In the genomic region with DNA sequence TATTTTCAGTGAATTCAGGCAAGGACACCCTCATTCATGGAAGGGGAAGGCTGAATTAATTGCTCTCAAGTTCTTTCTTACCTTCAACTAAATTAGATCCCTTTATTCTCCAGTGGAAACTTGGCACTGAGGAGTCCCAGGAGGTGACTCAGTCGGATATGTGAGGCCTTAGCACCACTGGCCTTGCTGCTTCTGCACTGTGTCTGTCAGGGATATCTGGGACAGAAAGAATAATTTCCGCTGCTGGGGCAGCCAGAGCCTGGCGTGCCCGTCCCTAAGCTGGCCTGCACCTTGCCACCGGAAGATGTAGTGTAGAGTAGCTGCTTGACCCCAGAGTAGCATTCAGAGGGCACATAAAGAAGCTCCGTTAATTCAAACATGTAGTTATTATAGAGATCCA, we compare ENCODE assay signal across 2 cellular contexts.
TF ChIP-seq lines count a peak whose summit lies in the region.

No MANE protein-coding gene starts in this region.

TF ChIP-seq in liver, 16 proteins besides CTCF, POLR2A, EP300 and RAD21:
- TF ChIP-seq HNF4G (IDR thresholded peaks at IDR 0.05) (no peak), FOXA1 (IDR thresholded peaks at IDR 0.05) (no peak), NR2F2 (IDR thresholded peaks at IDR 0.05) (peak; percentile 77), HNF4A (conservative IDR thresholded peaks at IDR 0.05) (no peak), TAF1 (conservative IDR thresholded peaks at IDR 0.05) (no peak), JUND (IDR thresholded peaks at IDR 0.05) (peak in 1 of 2 donors; percentile 19)
- TF ChIP-seq, protein P1, sequence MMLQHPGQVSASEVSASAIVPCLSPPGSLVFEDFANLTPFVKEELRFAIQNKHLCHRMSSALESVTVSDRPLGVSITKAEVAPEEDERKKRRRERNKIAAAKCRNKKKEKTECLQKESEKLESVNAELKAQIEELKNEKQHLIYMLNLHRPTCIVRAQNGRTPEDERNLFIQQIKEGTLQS (IDR thresholded peaks at IDR 0.05): no peak

TF ChIP-seq in HepG2, 621 proteins besides CTCF, POLR2A, EP300 and RAD21:
- TF ChIP-seq ZFP36L2 (CRISPR knock-in tag; IDR thresholded peaks at IDR 0.05): no peak
- TF ChIP-seq ZNF674 (CRISPR knock-in tag; IDR thresholded peaks at IDR 0.05; ENCODE audit: low read depth): no peak
- TF ChIP-seq, protein P2, sequence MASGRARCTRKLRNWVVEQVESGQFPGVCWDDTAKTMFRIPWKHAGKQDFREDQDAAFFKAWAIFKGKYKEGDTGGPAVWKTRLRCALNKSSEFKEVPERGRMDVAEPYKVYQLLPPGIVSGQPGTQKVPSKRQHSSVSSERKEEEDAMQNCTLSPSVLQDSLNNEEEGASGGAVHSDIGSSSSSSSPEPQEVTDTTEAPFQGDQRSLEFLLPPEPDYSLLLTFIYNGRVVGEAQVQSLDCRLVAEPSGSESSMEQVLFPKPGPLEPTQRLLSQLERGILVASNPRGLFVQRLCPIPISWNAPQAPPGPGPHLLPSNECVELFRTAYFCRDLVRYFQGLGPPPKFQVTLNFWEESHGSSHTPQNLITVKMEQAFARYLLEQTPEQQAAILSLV (CRISPR knock-in tag; IDR thresholded peaks at IDR 0.05; ENCODE audit: borderline replicate concordance): no peak
- TF ChIP-seq ZNF605 (CRISPR knock-in tag; IDR thresholded peaks at IDR 0.05): no peak
- TF ChIP-seq, protein P3, sequence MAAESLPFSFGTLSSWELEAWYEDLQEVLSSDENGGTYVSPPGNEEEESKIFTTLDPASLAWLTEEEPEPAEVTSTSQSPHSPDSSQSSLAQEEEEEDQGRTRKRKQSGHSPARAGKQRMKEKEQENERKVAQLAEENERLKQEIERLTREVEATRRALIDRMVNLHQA (CRISPR knock-in tag; IDR thresholded peaks at IDR 0.05): no peak
- TF ChIP-seq, protein P4, sequence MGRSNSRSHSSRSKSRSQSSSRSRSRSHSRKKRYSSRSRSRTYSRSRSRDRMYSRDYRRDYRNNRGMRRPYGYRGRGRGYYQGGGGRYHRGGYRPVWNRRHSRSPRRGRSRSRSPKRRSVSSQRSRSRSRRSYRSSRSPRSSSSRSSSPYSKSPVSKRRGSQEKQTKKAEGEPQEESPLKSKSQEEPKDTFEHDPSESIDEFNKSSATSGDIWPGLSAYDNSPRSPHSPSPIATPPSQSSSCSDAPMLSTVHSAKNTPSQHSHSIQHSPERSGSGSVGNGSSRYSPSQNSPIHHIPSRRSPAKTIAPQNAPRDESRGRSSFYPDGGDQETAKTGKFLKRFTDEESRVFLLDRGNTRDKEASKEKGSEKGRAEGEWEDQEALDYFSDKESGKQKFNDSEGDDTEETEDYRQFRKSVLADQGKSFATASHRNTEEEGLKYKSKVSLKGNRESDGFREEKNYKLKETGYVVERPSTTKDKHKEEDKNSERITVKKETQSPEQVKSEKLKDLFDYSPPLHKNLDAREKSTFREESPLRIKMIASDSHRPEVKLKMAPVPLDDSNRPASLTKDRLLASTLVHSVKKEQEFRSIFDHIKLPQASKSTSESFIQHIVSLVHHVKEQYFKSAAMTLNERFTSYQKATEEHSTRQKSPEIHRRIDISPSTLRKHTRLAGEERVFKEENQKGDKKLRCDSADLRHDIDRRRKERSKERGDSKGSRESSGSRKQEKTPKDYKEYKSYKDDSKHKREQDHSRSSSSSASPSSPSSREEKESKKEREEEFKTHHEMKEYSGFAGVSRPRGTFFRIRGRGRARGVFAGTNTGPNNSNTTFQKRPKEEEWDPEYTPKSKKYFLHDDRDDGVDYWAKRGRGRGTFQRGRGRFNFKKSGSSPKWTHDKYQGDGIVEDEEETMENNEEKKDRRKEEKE (IDR thresholded peaks at IDR 0.05): no peak
- TF ChIP-seq ZNF207 (IDR thresholded peaks at IDR 0.05; ENCODE audit: borderline replicate concordance): no peak
- no peak for TF ChIP-seq ZSCAN22 (CRISPR knock-in tag; IDR thresholded peaks at IDR 0.05)
- no peak for TF ChIP-seq HNRNPL (IDR thresholded peaks at IDR 0.05; ENCODE audit: low read depth, low read length)
- no peak for TF ChIP-seq SIN3B (IDR thresholded peaks at IDR 0.05; ENCODE audit: low read length)
- no peak for TF ChIP-seq GFI1 (CRISPR knock-in tag; IDR thresholded peaks at IDR 0.05; ENCODE audit: borderline replicate concordance)
- TF ChIP-seq CCAR2 (optimal IDR thresholded peaks at IDR 0.05; ENCODE audit: low read depth, low read length): no peak
- TF ChIP-seq ZNF598 (CRISPR knock-in tag; IDR thresholded peaks at IDR 0.05; ENCODE audit: borderline replicate concordance): no peak
- TF ChIP-seq GZF1 (CRISPR knock-in tag; IDR thresholded peaks at IDR 0.05): no peak
- no peak for TF ChIP-seq ZBTB26 (CRISPR knock-in tag; IDR thresholded peaks at IDR 0.05; ENCODE audit: borderline replicate concordance)
- no peak for TF ChIP-seq ZNF343 (CRISPR knock-in tag; IDR thresholded peaks at IDR 0.05)
- TF ChIP-seq ZNF558 (CRISPR knock-in tag; IDR thresholded peaks at IDR 0.05; ENCODE audit: borderline replicate concordance): no peak
- TF ChIP-seq MIXL1 (CRISPR knock-in tag; IDR thresholded peaks at IDR 0.05): no peak
TF ChIP-seq in HepG2: peak in this region for 0.
